ENCODE assay signal across 20 cellular contexts in genomic region chr9:93712896-93713295, GRCh38.
"Had no signal": no experiment of that assay in that cellular context is flagged by ENCODE, and none has a peak within 500 bp of the region (broad histone marks: within the 10 kb centered on the region; RNA-seq: fewer than 3 reads in every experiment).

No MANE protein-coding gene starts in this region.

- ATAC-seq: HepG2, K562 had no signal

- H3K36me3 Mint-ChIP-seq: IgD-negative memory B cell had no signal

- H3K4me1 Mint-ChIP-seq: IgD-negative memory B cell had no signal

- H3K27ac ChIP-seq: KMS-11 had no signal

- H3K4me3 ChIP-seq: K562 had no signal

- H3K9me3 ChIP-seq: SK-N-SH had no signal

- H3K4me3 Mint-ChIP-seq: IgD-negative memory B cell had no signal

- DNase-seq: MM.1S, NCI-H1092 treated with DMSO at 0.1 percent for 48 hours, NCI-H1436, NCI-H187, NCI-H2029, NCI-H2081 treated with DMSO at 0.1 percent for 48 hours, NCI-H2171, NCI-H226, NCI-H446, NCI-H510A, NCI-H524 treated with DMSO at 0.1 percent for 48 hours, NCI-H69, NCI-H774, RPMI8226, SHP77, SK-N-SH had no signal

- H3K27ac Mint-ChIP-seq: IgD-negative memory B cell had no signal
